ENCODE assay signal across 20 cellular contexts in the genomic region with DNA sequence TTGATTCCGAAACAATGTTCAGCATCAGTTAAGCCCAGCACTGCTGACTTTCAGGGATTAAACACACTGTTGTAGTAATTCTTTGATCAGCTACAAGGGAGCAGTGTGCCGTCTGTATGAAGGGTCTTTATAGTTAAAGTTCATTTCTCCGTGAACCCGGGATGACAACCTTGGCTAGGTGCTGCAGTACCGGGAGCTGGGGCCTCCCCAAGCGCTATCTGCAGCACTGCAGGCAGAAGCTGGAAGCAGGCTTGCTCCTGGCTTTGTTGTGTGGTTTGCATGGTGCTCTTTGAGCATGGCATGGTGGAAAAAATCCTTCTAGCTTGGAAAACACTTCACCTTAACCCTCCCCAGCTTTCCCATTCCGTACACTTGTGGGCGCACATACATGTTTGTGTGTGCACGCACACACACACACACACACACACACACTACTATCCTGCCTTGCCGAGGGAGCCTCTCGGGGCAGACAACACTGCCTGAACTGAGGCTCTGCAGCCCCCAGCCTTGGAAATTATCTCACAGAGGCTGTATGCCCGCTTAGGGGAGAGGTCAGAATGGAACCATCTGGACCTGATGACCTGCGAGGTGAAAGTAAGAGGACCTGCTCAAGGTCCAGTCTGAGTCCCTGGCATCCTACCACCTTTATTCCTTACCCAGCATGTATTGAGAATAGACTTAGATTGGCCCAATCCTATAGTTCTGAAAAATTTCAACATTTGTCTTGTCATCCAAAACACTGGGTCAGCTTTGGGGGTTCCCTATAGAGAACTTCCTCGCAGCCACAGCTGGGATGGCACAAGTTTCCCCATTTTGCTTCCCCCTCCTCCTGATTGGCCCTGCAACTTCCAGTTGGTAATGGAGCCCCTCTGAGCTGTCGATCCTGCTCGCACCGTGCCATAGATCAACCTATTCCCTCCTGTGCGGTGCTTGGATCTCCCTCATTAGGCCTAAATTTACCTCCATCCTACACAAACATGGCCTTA. TPM values are rescaled to one million over a fixed set of nuclear protein-coding genes. Genes with fewer than 3 reads are reported as not detected.
DNase-seq lines count a peak whose midpoint lies in the region; ATAC-seq, FAIRE-seq and TF ChIP-seq lines count a peak whose summit lies in the region.
"Had no signal": no experiment of that assay in that cellular context is flagged by ENCODE, and none has a peak within 500 bp of the region (broad histone marks: within the 10 kb centered on the region; RNA-seq: fewer than 3 reads in every experiment).

No MANE protein-coding gene starts in this region.

- POLR2A ChIA-PET in GM10248 (lab: Yijun Ruan, JAX): no interaction called here
- POLR2A ChIA-PET in HepG2 (lab: Yijun Ruan, JAX): interaction anchor here (0.8 to 5.0 kb wide), 4 partner anchors 10 to 38 kb away, joined by 3 to 101 read pairs (median 31); a partner anchor contains a TSS

- H3K9ac ChIP-seq in HepG2 (ENCODE audit: insufficient read depth, low read depth, low read length): peak overlapping the region; percentile 79

- WGBS in HepG2 (ENCODE audit: low lambda C conversion rate): 51% methylated on average over 15 of the region's 18 CpGs

- TF ChIP-seq POLR2A in HepG2 (IDR thresholded peaks at IDR 0.05; ENCODE audit: insufficient read depth in 1 of 2, low read depth in 2 of 2, low read length in 2 of 2): no peak

- CTCF ChIA-PET in GM10248 (lab: Yijun Ruan, JAX) (interaction anchor here (0.8 to 1.7 kb wide), 3 partner anchors 9 to 18 kb away, joined by 3 to 4 read pairs (median 3); no protein-coding TSS in a partner anchor), HepG2 (lab: Yijun Ruan, JAX; ENCODE audit: low intra/inter-chr PET ratio, low total read pairs) (no interaction called here)

- H3K9me3 ChIP-seq in HepG2 (ENCODE audit: low read length): no peaks in the 10 kb centered on the region
- H3K9me3 ChIP-seq: testis had no signal

- H3K27ac ChIP-seq in dorsolateral prefrontal cortex (peak overlapping the region; percentile 68 to 99 (median 94)), HepG2 (ENCODE audit: extremely low read length, insufficient read depth, low read length) (peak overlapping the region; percentile 85)
- H3K27ac ChIP-seq: testis had no signal

- H3K4me2 ChIP-seq in HepG2 (ENCODE audit: low read depth, low read length): peak overlapping the region; percentile 95

- no peaks in the 10 kb centered on the region for H4K20me1 ChIP-seq in HepG2 (ENCODE audit: insufficient read depth, low read length)

- no peaks in the 10 kb centered on the region for H3K27me3 ChIP-seq in dorsolateral prefrontal cortex
- H3K27me3 ChIP-seq in HepG2 (ENCODE audit: control insufficient read depth in 1 of 2, insufficient read depth in 2 of 2, low read length in 2 of 2): no peaks in the 10 kb centered on the region; a peak in 1 of 5 replicates
- H3K27me3 ChIP-seq: testis had no signal

- no peak for TF ChIP-seq RAD21 in HepG2 (CRISPR knock-in tag; IDR thresholded peaks at IDR 0.05)

- no peak for TF ChIP-seq CTCF in GM10248 (IDR thresholded peaks at IDR 0.05; ENCODE audit: control extremely low read depth, extremely low read depth, low read depth, missing control alignments)
- TF ChIP-seq CTCF in dorsolateral prefrontal cortex (IDR thresholded peaks at IDR 0.05 in 54 of 56, conservative IDR thresholded peaks at IDR 0.05 in 2 of 56; ENCODE audit: low read depth in 1 of 56, partially characterized antibody in 56 of 56): peak in 1 of 56 donors; percentile 1
- no peak for TF ChIP-seq CTCF in HepG2 (CRISPR knock-in tag; IDR thresholded peaks at IDR 0.05)
- no peak for TF ChIP-seq CTCF in GM20000 (IDR thresholded peaks at IDR 0.05; ENCODE audit: extremely low read depth, missing control alignments)

- no peak for TF ChIP-seq EP300 in HepG2 (IDR thresholded peaks at IDR 0.05; ENCODE audit: low read depth in 2 of 2, low read length in 2 of 2)
- TF ChIP-seq EP300 in HepG2 (CRISPR knock-in tag; IDR thresholded peaks at IDR 0.05; ENCODE audit: borderline replicate concordance): no peak

- in situ Hi-C loops in HepG2 (cut with HindIII; ENCODE audit: extremely low pct_ligation_motif_present, low pct_unique_long_range_greater_than_20kb): loop anchor here (5.0 kb wide), 1 partner anchor 36 kb away; no protein-coding TSS in a partner anchor

- H3K4me3 ChIP-seq in dorsolateral prefrontal cortex (peak overlapping the region in 6 of 59 donors; percentile 4 to 39 (median 16)), HepG2 (replicated peaks in 1 of 3; ENCODE audit: insufficient read depth in 1 of 3, low read depth in 2 of 3, low read length in 3 of 3) (peak overlapping the region; percentile 64 to 82 (median 78))
- H3K4me3 ChIP-seq: testis had no signal

- ATAC-seq in HepG2 (peak; percentile 35), sciatic nerve (peak; percentile 29), GM18519 (IDR thresholded peaks at IDR 0.05; ENCODE audit: low FRiP score, unreplicated experiment) (no peak), HG02970 (IDR thresholded peaks at IDR 0.05; ENCODE audit: low FRiP score, unreplicated experiment) (no peak)
- ATAC-seq: activated CD8-positive, alpha-beta memory T cell treated with anti-CD3 and anti-CD28 coated beads, Interleukin-2, amount 10 ng/mL, durations not matched to agents 7 days and 5 days; naive thymus-derived CD8-positive, alpha-beta T cell had no signal

- BruUV-seq in HepG2 (replicated peaks; lab: Mats Ljungman, UMichigan): no TSS peak

- H3K36me3 ChIP-seq in HepG2 (replicated peaks in 1 of 2; ENCODE audit: control insufficient read depth in 1 of 2, insufficient read depth in 2 of 2, low read length in 2 of 2): peaks cover 7 to 19% of the 10 kb centered on the region in 2 experiments

- intact Hi-C loops in dorsolateral prefrontal cortex (cut with DNase I) (loop anchor here in 1 of 2 donors (5.0 kb wide), 2 partner anchors 34 to 41 kb away; no protein-coding TSS in a partner anchor), HepG2 (cut with micrococcal nuclease; ENCODE audit: unreplicated experiment) (no loop called here), sciatic nerve (cut with DNase I) (no loop called here)

- no peak overlapping the region for H2AFZ ChIP-seq in HepG2 (ENCODE audit: low read length)

- FAIRE-seq in HepG2 (lab: Jason Lieb, UNC): peak; percentile 43
- FAIRE-seq: bronchial epithelial cell had no signal

- peaks cover 91% of the 10 kb centered on the region for H3K4me1 ChIP-seq in HepG2 (ENCODE audit: insufficient read depth, low read length)
- H3K4me1 ChIP-seq: testis had no signal

- DNase-seq in GM10248 (ENCODE audit: extremely low spot score) (peak; percentile 7), dorsolateral prefrontal cortex (no peak), HepG2 (ENCODE audit: low spot score) (no peak), sciatic nerve (ENCODE audit: low spot score) (no peak), DMS79 treated with DMSO at 0.1 percent for 48 hours (lab: John Stamatoyannopoulos, UW) (no peak), GM20000 (ENCODE audit: low spot score) (no peak)
- DNase-seq: activated CD8-positive, alpha-beta memory T cell treated with anti-CD3 and anti-CD28 coated beads, Interleukin-2, amount 10 ng/mL, durations not matched to agents 7 days and 5 days; CD4-positive, CD25-positive, alpha-beta regulatory T cell; DMS79; effector CD4-positive, alpha-beta T cell; KBM-7; naive thymus-derived CD8-positive, alpha-beta T cell; NCI-H2029; NCI-H446; NK-92 treated with Interleukin-12 subunit alpha and Interleukin-12 subunit beta, amount 100 ng/mL, for 24 hours; stimulated activated CD4-positive, alpha-beta T cell treated with anti-CD3 and anti-CD28 coated beads, Interleukin-12 subunit alpha, Interleukin-12 subunit beta, amount 100 ng/mL, for 4 hours; testis had no signal

- peaks cover 73% of the 10 kb centered on the region for H3K79me2 ChIP-seq in HepG2 (ENCODE audit: insufficient read depth, low read length)

TF ChIP-seq in HepG2, 621 proteins besides CTCF, POLR2A, EP300 and RAD21 (continues in another document):
- TF ChIP-seq ZNF777 (CRISPR knock-in tag; IDR thresholded peaks at IDR 0.05) (no peak), MIER3 (CRISPR knock-in tag; IDR thresholded peaks at IDR 0.05; ENCODE audit: borderline replicate concordance) (no peak), HNF4G (IDR thresholded peaks at IDR 0.05; ENCODE audit: borderline replicate concordance, low read depth, low read length) (0 out of 2 replicates have a peak, but pooled peaks have one; percentile 5), HNF4G (CRISPR knock-in tag; IDR thresholded peaks at IDR 0.05; ENCODE audit: borderline replicate concordance, low read depth) (no peak), DNMT1 (CRISPR knock-in tag; IDR thresholded peaks at IDR 0.05) (no peak), ETV6 (CRISPR knock-in tag; conservative IDR thresholded peaks at IDR 0.05) (no peak), SP1 (IDR thresholded peaks at IDR 0.05) (no peak), SP1 (CRISPR knock-in tag; IDR thresholded peaks at IDR 0.05) (no peak)

RNA-seq across cellular contexts. Expression of a gene that starts 10.0 kb away (rescaled TPM):
- total RNA-seq in dorsolateral prefrontal cortex (100 to 1,000 TPM in 23 of 120 experiments, 10 to 100 TPM in 97; 43.4 to 233 (median 75.7) TPM), HepG2 (2016; rRNA removed; fragmentation: Illumina TruSeq; extraction: Trizol) (26.0 and 30.1 TPM in 2 replicates), sciatic nerve (65.7 TPM)
- 52.4 and 56.2 TPM in 2 replicates for total RNA-seq in HepG2 (2016; cell fraction: cytosol; rRNA removed; fragmentation: Illumina TruSeq; extraction: Trizol; ENCODE audit: low read depth)
- 22.0 and 29.4 TPM in 2 replicates for total RNA-seq in HepG2 (2016; cell fraction: insoluble cytoplasmic fraction; rRNA removed; fragmentation: Illumina TruSeq; extraction: Trizol)
- total RNA-seq in HepG2 (2016; cell fraction: membrane; rRNA removed; fragmentation: Illumina TruSeq; extraction: Trizol): 19.7 and 20.0 TPM in 2 replicates
- total RNA-seq in HepG2 (2016; cell fraction: nucleus; rRNA removed; fragmentation: Illumina TruSeq; extraction: Trizol): 43.3 and 49.2 TPM in 2 replicates
- polyA plus RNA-seq in HepG2 (2011; rRNA removed): 10.7 and 12.1 TPM in 2 replicates
- 9.2 and 11.3 TPM in 2 replicates for polyA plus RNA-seq in HepG2 (2011; cell fraction: cytosol; rRNA removed)
- 13.9 and 18.7 TPM in 2 replicates for polyA plus RNA-seq in HepG2 (2011; cell fraction: nucleus; rRNA removed)
- 10.0 and 10.4 TPM in 2 replicates for polyA plus RNA-seq in HepG2 (2012)
- polyA plus RNA-seq in HepG2 (2016; cell fraction: cytosol; fragmentation: Illumina TruSeq; extraction: Trizol; ENCODE audit: low read depth): 2.4 and 3.2 TPM in 2 replicates
- 20.2 and 24.6 TPM in 2 replicates for polyA plus RNA-seq in HepG2 (2016; cell fraction: insoluble cytoplasmic fraction; fragmentation: Illumina TruSeq; extraction: Trizol; ENCODE audit: low read depth)
- 7.4 and 7.6 TPM in 2 replicates for polyA plus RNA-seq in HepG2 (2016; cell fraction: membrane; fragmentation: Illumina TruSeq; extraction: Trizol; ENCODE audit: low read depth)
- polyA plus RNA-seq in HepG2 (2016; cell fraction: nucleus; fragmentation: Illumina TruSeq; extraction: Trizol; ENCODE audit: insufficient read depth, low read depth): 22.4 and 30.0 TPM in 2 replicates
- polyA minus RNA-seq in HepG2 (2011; rRNA and poly(A)+ RNA removed; ENCODE audit: low replicate concordance): 1.4 and 38.6 TPM in 2 replicates
- 10.4 and 11.3 TPM in 2 replicates for polyA minus RNA-seq in HepG2 (2011; cell fraction: cytosol; rRNA and poly(A)+ RNA removed)
- 43.9 and 48.9 TPM in 2 replicates for polyA minus RNA-seq in HepG2 (2011; cell fraction: nucleus; rRNA and poly(A)+ RNA removed)

Comparison
In these comparisons a context has a peak if more than half of its experiments do, and no peak if none do; other contexts are left out.
1. ATAC-seq: peak in HepG2 (single experiment) and sciatic nerve (single experiment); none in GM18519 (single experiment) and HG02970 (single experiment).